Comparison of ENCODE assay signal across 8 cellular contexts in the genomic region with DNA sequence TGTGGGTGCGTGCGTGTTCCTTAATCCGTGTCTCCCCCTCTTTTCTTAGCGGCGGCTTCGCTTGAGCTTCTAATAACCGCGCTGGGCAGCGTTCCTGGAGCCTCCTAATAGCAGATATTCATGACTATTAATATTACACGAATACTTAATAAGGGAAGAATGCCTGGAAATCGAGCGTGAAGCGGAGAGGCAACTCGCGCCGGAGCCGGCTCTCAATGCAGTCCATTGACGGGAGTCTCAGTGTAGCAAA. TPM values are rescaled to one million over a fixed set of nuclear protein-coding genes. Genes with fewer than 3 reads are reported as not detected.
A peak's percentile ranks its signal among the peaks of the same experiment; 100 is the strongest.
DNase-seq lines count a peak whose midpoint lies in the region; ATAC-seq lines count a peak whose summit lies in the region.

No MANE protein-coding gene starts in this region.

- no CpG with 5 or more reads among the region's 18 CpGs for whole genome bisulfite sequencing in iPS DF 6.9 (ENCODE audit: insufficient coverage, insufficient read length)

- H3K27me3 ChIP-seq in iPS DF 6.9 (ENCODE audit: control insufficient read depth, insufficient read depth, low read length) = peaks cover 72% of the 10 kb centered on the region

- peak overlapping the region; percentile 70 for H3K27ac Mint-ChIP-seq in stimulated activated naive CD8-positive, alpha-beta T cell treated with anti-CD3 and anti-CD28 coated beads, Interleukin-15, Interleukin-2, amounts not matched to agents 100 ng/mL and 50 ng/mL, for 24 hours
- H3K27ac Mint-ChIP-seq in activated T-helper 1 cell treated with anti-CD3 and anti-CD28 coated beads, Interleukin-12 subunit alpha, Interleukin-12 subunit beta, Interleukin-2, Interleukin-4 antibody, amounts not matched to agents 30 ng/mL and 10 ng/mL and 1 ng/mL, durations not matched to agents 14 hours and 24 hours and 36 hours = peak overlapping the region; percentile 42
- peak overlapping the region; percentile 51 for H3K27ac Mint-ChIP-seq in stimulated activated effector memory CD8-positive, alpha-beta T cell treated with anti-CD3 and anti-CD28 coated beads, Interleukin-12 subunit alpha, Interleukin-12 subunit beta, amount 100 ng/mL, for 72 hours

- peaks cover 16% of the 10 kb centered on the region for H3K36me3 Mint-ChIP-seq in stimulated activated naive CD8-positive, alpha-beta T cell treated with anti-CD3 and anti-CD28 coated beads, Interleukin-15, Interleukin-2, amounts not matched to agents 100 ng/mL and 50 ng/mL, for 24 hours (ENCODE audit: low read depth)
- peaks cover 9% of the 10 kb centered on the region for H3K36me3 Mint-ChIP-seq in activated T-helper 1 cell treated with anti-CD3 and anti-CD28 coated beads, Interleukin-12 subunit alpha, Interleukin-12 subunit beta, Interleukin-2, Interleukin-4 antibody, amounts not matched to agents 30 ng/mL and 10 ng/mL and 1 ng/mL, durations not matched to agents 14 hours and 24 hours and 36 hours (ENCODE audit: low read depth)
- H3K36me3 Mint-ChIP-seq in stimulated activated effector memory CD8-positive, alpha-beta T cell treated with anti-CD3 and anti-CD28 coated beads, Interleukin-12 subunit alpha, Interleukin-12 subunit beta, amount 100 ng/mL, for 72 hours = peaks cover 37% of the 10 kb centered on the region

- no peaks in the 10 kb centered on the region; the same call in 1 of the 2 replicates for H3K36me3 ChIP-seq in iPS DF 6.9 (ENCODE audit: control insufficient read depth, insufficient read depth, low read length)

- peaks cover 21% of the 10 kb centered on the region for H3K9me3 Mint-ChIP-seq in stimulated activated naive CD8-positive, alpha-beta T cell treated with anti-CD3 and anti-CD28 coated beads, Interleukin-15, Interleukin-2, amounts not matched to agents 100 ng/mL and 50 ng/mL, for 24 hours
- H3K9me3 Mint-ChIP-seq in activated T-helper 1 cell treated with anti-CD3 and anti-CD28 coated beads, Interleukin-12 subunit alpha, Interleukin-12 subunit beta, Interleukin-2, Interleukin-4 antibody, amounts not matched to agents 30 ng/mL and 10 ng/mL and 1 ng/mL, durations not matched to agents 14 hours and 24 hours and 36 hours = peaks cover 27% of the 10 kb centered on the region
- peaks cover 7% of the 10 kb centered on the region for H3K9me3 Mint-ChIP-seq in stimulated activated effector memory CD8-positive, alpha-beta T cell treated with anti-CD3 and anti-CD28 coated beads, Interleukin-12 subunit alpha, Interleukin-12 subunit beta, amount 100 ng/mL, for 72 hours

- no peak for ATAC-seq in stimulated activated naive CD8-positive, alpha-beta T cell treated with anti-CD3 and anti-CD28 coated beads, Interleukin-15, Interleukin-2, amounts not matched to agents 100 U/mL and 50 U/mL, for 24 hours
- ATAC-seq in stimulated activated effector memory CD8-positive, alpha-beta T cell treated with anti-CD3 and anti-CD28 coated beads, Interleukin-12 subunit alpha, Interleukin-12 subunit beta, amount 100 ng/mL, for 72 hours = no peak

- peak overlapping the region; percentile 85 for H3K4me3 Mint-ChIP-seq in stimulated activated naive CD8-positive, alpha-beta T cell treated with anti-CD3 and anti-CD28 coated beads, Interleukin-15, Interleukin-2, amounts not matched to agents 100 ng/mL and 50 ng/mL, for 24 hours
- H3K4me3 Mint-ChIP-seq in activated T-helper 1 cell treated with anti-CD3 and anti-CD28 coated beads, Interleukin-12 subunit alpha, Interleukin-12 subunit beta, Interleukin-2, Interleukin-4 antibody, amounts not matched to agents 30 ng/mL and 10 ng/mL and 1 ng/mL, durations not matched to agents 14 hours and 24 hours and 36 hours = peak overlapping the region; percentile 80
- H3K4me3 Mint-ChIP-seq in stimulated activated effector memory CD8-positive, alpha-beta T cell treated with anti-CD3 and anti-CD28 coated beads, Interleukin-12 subunit alpha, Interleukin-12 subunit beta, amount 100 ng/mL, for 72 hours = peak overlapping the region; percentile 92

- H3K9me3 ChIP-seq in iPS DF 6.9 (ENCODE audit: control insufficient read depth, insufficient read depth, low read length) = no peaks in the 10 kb centered on the region

- intact Hi-C loops in activated T-helper 1 cell treated with anti-CD3 and anti-CD28 coated beads, Interleukin-12 subunit alpha, Interleukin-12 subunit beta, Interleukin-2, Interleukin-4 antibody, amounts not matched to agents 30 ng/mL and 10 ng/mL and 1 ng/mL, durations not matched to agents 14 hours and 24 hours and 36 hours (cut with micrococcal nuclease) = loop anchor here (1.0 to 2.0 kb wide), 2 partner anchors 8 to 27 kb away; no protein-coding TSS in a partner anchor

- peaks cover 94% of the 10 kb centered on the region for H3K27me3 Mint-ChIP-seq in stimulated activated naive CD8-positive, alpha-beta T cell treated with anti-CD3 and anti-CD28 coated beads, Interleukin-15, Interleukin-2, amounts not matched to agents 100 ng/mL and 50 ng/mL, for 24 hours
- H3K27me3 Mint-ChIP-seq in activated T-helper 1 cell treated with anti-CD3 and anti-CD28 coated beads, Interleukin-12 subunit alpha, Interleukin-12 subunit beta, Interleukin-2, Interleukin-4 antibody, amounts not matched to agents 30 ng/mL and 10 ng/mL and 1 ng/mL, durations not matched to agents 14 hours and 24 hours and 36 hours (ENCODE audit: insufficient read depth) = peaks cover 92% of the 10 kb centered on the region

- H3K4me3 ChIP-seq in iPS DF 6.9 (ENCODE audit: low read length) = peak overlapping the region; percentile 22; the same call in 1 of the 2 replicates

- H3K4me1 Mint-ChIP-seq in stimulated activated naive CD8-positive, alpha-beta T cell treated with anti-CD3 and anti-CD28 coated beads, Interleukin-15, Interleukin-2, amounts not matched to agents 100 ng/mL and 50 ng/mL, for 24 hours (ENCODE audit: low read depth) = peaks cover 47% of the 10 kb centered on the region
- peaks cover 42% of the 10 kb centered on the region for H3K4me1 Mint-ChIP-seq in activated T-helper 1 cell treated with anti-CD3 and anti-CD28 coated beads, Interleukin-12 subunit alpha, Interleukin-12 subunit beta, Interleukin-2, Interleukin-4 antibody, amounts not matched to agents 30 ng/mL and 10 ng/mL and 1 ng/mL, durations not matched to agents 14 hours and 24 hours and 36 hours (ENCODE audit: low read depth)
- peaks cover 57% of the 10 kb centered on the region for H3K4me1 Mint-ChIP-seq in stimulated activated effector memory CD8-positive, alpha-beta T cell treated with anti-CD3 and anti-CD28 coated beads, Interleukin-12 subunit alpha, Interleukin-12 subunit beta, amount 100 ng/mL, for 72 hours

- H3K4me1 ChIP-seq in iPS DF 6.9 (ENCODE audit: control insufficient read depth, insufficient read depth, low read length) = peaks cover 8% of the 10 kb centered on the region; the same call in 1 of the 2 replicates

- no peak overlapping the region for H3K27ac ChIP-seq in iPS DF 6.9 (ENCODE audit: low read length)

- DNase-seq in stimulated activated naive CD8-positive, alpha-beta T cell treated with anti-CD3 and anti-CD28 coated beads, Interleukin-15, Interleukin-2, amounts not matched to agents 100 U/mL and 50 U/mL, for 24 hours = no peak
- no peak for DNase-seq in activated T-helper 1 cell treated with anti-CD3 and anti-CD28 coated beads, Interleukin-12 subunit alpha, Interleukin-12 subunit beta, Interleukin-2, Interleukin-4 antibody, amounts not matched to agents 30 ng/mL and 10 ng/mL and 1 ng/mL, durations not matched to agents 14 hours and 24 hours and 36 hours (ENCODE audit: low spot score)
- DNase-seq in iPS DF 6.9 (ENCODE audit: low read depth, low spot score) (no peak), NCI-H526 (lab: John Stamatoyannopoulos, UW) (no peak), GM19240 (ENCODE audit: insufficient read length, low spot score) (no peak), NOMO-1 treated with dmso at 0.1 percent for 144 hours (lab: John Stamatoyannopoulos, UW; ENCODE audit: unreplicated experiment) (no peak)
- DNase-seq in stimulated activated effector memory CD8-positive, alpha-beta T cell treated with anti-CD3 and anti-CD28 coated beads, Interleukin-12 subunit alpha, Interleukin-12 subunit beta, amount 100 ng/mL, for 72 hours (ENCODE audit: low spot score in 2 of 2) = no peak

RNA-seq across cellular contexts. Expression of gene TFAP2A, which starts 3.0 kb away (rescaled TPM):
- total RNA-seq in activated T-helper 1 cell treated with anti-CD3 and anti-CD28 coated beads, Interleukin-12 subunit alpha, Interleukin-12 subunit beta, Interleukin-2, Interleukin-4 antibody, amounts not matched to agents 30 ng/mL and 10 ng/mL and 1 ng/mL, durations not matched to agents 14 hours and 24 hours and 36 hours = not detected in 2 replicates
